ENCODE assay signal across 14 cellular contexts in genomic region chr1:68276448-68276847, GRCh38. TPM values are rescaled to one million over a fixed set of nuclear protein-coding genes. Genes with fewer than 3 reads are reported as not detected.
DNase-seq lines count a peak whose midpoint lies in the region; ATAC-seq lines count a peak whose summit lies in the region.
"Had no signal": no experiment of that assay in that cellular context is flagged by ENCODE, and none has a peak within 500 bp of the region (broad histone marks: within the 10 kb centered on the region; RNA-seq: fewer than 3 reads in every experiment).

No MANE protein-coding gene starts in this region.

- peak; percentile 74 for DNase-seq in H7
- peak; percentile 80 for DNase-seq in NT2/D1 (ENCODE audit: low read depth, low spot score)
- peak; percentile 95 for DNase-seq in iPS DF 19.7 (ENCODE audit: low read depth, low spot score)
- DNase-seq in islet precursor cell = peak; percentile 94
- no peak for DNase-seq in NCI-H748 treated with DMSO at 0.1 percent for 48 hours (lab: John Stamatoyannopoulos, UW)
- no peak for DNase-seq in amygdala (lab: John Stamatoyannopoulos, UW)
- DNase-seq: ACHN; CD4-positive, CD25-positive, alpha-beta regulatory T cell; DMS53; HFFc6 had no signal

- peaks cover 7% of the 10 kb centered on the region for H3K4me1 ChIP-seq in NT2/D1 (ENCODE audit: insufficient read depth, insufficient read length)
- H3K4me1 ChIP-seq: HAP-1 had no signal

- no peak overlapping the region for H3K9ac ChIP-seq in NT2/D1 (ENCODE audit: insufficient read length, low read depth)
- H3K9ac ChIP-seq: BLaER1 treated with 17β-estradiol and CSF1 and Interleukin-3, amounts not matched to agents 10 nM and 100 nM had no signal

- no peaks in the 10 kb centered on the region for H3K9me3 ChIP-seq in NT2/D1 (ENCODE audit: insufficient read depth, low read length)
- H3K9me3 ChIP-seq: BLaER1 treated with 17β-estradiol and CSF1 and Interleukin-3, amounts not matched to agents 10 nM and 100 nM; HAP-1 had no signal

- no peak overlapping the region for H3K4me3 ChIP-seq in H7 (ENCODE audit: insufficient read depth, low read depth, low read length)
- no peak overlapping the region for H3K4me3 ChIP-seq in NT2/D1 (ENCODE audit: insufficient read length, low read depth)
- H3K4me3 ChIP-seq: BLaER1 treated with 17β-estradiol and CSF1 and Interleukin-3, amounts not matched to agents 10 nM and 100 nM; HAP-1 had no signal

- H3K27me3 ChIP-seq in H7 (ENCODE audit: control insufficient read depth, insufficient read depth, low read length) (peaks cover 23% of the 10 kb centered on the region), NT2/D1 (ENCODE audit: insufficient read depth, insufficient read length) (peaks cover 4% of the 10 kb centered on the region)
- H3K27me3 ChIP-seq: BLaER1 treated with 17β-estradiol and CSF1 and Interleukin-3, amounts not matched to agents 10 nM and 100 nM had no signal

- H3K36me3 ChIP-seq in H7 (replicated peaks; ENCODE audit: control insufficient read depth, insufficient read depth, low read length) (no peaks in the 10 kb centered on the region), NT2/D1 (ENCODE audit: insufficient read depth, insufficient read length, low read length) (no peaks in the 10 kb centered on the region)
- H3K36me3 ChIP-seq: BLaER1 treated with 17β-estradiol and CSF1 and Interleukin-3, amounts not matched to agents 10 nM and 100 nM; HAP-1 had no signal

- no peak for ATAC-seq in HG02840 (IDR thresholded peaks at IDR 0.05; ENCODE audit: low FRiP score, unreplicated experiment)
- ATAC-seq in HG03469 (IDR thresholded peaks at IDR 0.05; ENCODE audit: unreplicated experiment) = no peak

RNA-seq across cellular contexts. Expression of gene WLS, which starts 44.1 kb away (rescaled TPM):
- total RNA-seq in H7 (2014; rRNA removed; shearing (Covaris generic)) = 8.3 and 9.5 TPM in 2 replicates
- total RNA-seq: CD4-positive, CD25-positive, alpha-beta regulatory T cell had no signal

Comparison
In these comparisons a context has a peak if more than half of its experiments do, and no peak if none do; other contexts are left out.
1. DNase-seq: peak in H7 (single experiment), NT2/D1 (single experiment), iPS DF 19.7 (single experiment) and islet precursor cell (single experiment); none in NCI-H748 treated with DMSO at 0.1 percent for 48 hours (single experiment) and amygdala (0 of 56).